7 cellular contexts compared by ENCODE assay signal in the genomic region with DNA sequence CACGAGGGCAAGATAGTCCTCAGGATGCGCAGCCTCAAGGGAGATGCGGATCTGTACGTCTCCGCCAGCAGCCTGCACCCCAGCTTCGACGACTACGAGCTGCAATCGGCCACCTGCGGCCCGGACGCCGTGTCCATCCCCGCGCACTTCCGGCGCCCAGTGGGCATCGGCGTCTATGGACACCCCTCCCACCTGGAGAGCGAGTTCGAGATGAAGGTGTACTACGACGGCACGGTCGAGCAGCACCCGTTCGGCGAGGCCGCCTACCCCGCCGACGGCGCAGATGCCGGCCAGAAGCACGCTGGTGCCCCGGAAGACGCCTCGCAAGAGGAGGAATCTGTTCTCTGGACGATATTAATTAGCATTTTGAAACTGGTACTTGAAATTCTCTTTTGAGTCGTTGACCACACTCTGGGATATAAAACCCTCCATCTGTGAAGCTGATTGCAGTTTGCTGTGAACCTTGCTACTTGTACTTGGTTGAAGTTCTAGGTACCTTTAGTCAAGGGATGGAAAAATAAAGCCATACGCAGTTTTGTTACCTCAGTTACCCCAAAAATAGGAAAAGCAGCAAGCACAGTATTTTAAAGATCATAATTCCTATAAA. TPM values are rescaled to one million over a fixed set of nuclear protein-coding genes. Genes with fewer than 3 reads are reported as not detected.
A peak's percentile ranks its signal among the peaks of the same experiment; 100 is the strongest.
DNase-seq lines count a peak whose midpoint lies in the region; ATAC-seq, FAIRE-seq and TF ChIP-seq lines count a peak whose summit lies in the region.
"Had no signal": no experiment of that assay in that cellular context is flagged by ENCODE, and none has a peak within 500 bp of the region (broad histone marks: within the 10 kb centered on the region; RNA-seq: fewer than 3 reads in every experiment).

No MANE protein-coding gene starts in this region.

- no peak for TF ChIP-seq EP300 in HepG2 (IDR thresholded peaks at IDR 0.05; ENCODE audit: low read depth in 2 of 2, low read length in 2 of 2)
- peak; percentile 24; the same call in 1 of the 2 replicates for TF ChIP-seq EP300 in HepG2 (CRISPR knock-in tag; IDR thresholded peaks at IDR 0.05; ENCODE audit: borderline replicate concordance)

- peaks cover 57% of the 10 kb centered on the region for H3K79me2 ChIP-seq in HepG2 (ENCODE audit: insufficient read depth, low read length)

- no peaks in the 10 kb centered on the region for H3K9me3 ChIP-seq in HepG2 (ENCODE audit: low read length)
- H3K9me3 ChIP-seq in uterus: no peaks in the 10 kb centered on the region

- peak overlapping the region; percentile 88 for H3K27ac Mint-ChIP-seq in activated T-helper 17 cell treated with anti-CD3 and anti-CD28 coated beads, Interleukin-2, amount 50 U/mL, for 72 hours

- POLR2A ChIA-PET in HepG2 (lab: Yijun Ruan, JAX): interaction anchor here (1.2 to 7.6 kb wide), 12 partner anchors 9 to 851 kb away, joined by 3 to 81 read pairs (median 12); a partner anchor contains a TSS

- DNase-seq in DMS 273 (lab: John Stamatoyannopoulos, UW; ENCODE audit: unreplicated experiment) (peak; percentile 71), DMS 273 treated with DMSO at 0.1 percent for 48 hours (lab: John Stamatoyannopoulos, UW) (no peak), HL-60 (ENCODE audit: low read depth in 1 of 2, low spot score in 1 of 2) (peak in 1 of 2 experiments; percentile 24), HepG2 (ENCODE audit: low spot score) (peak; percentile 36), uterus (peak in 1 of 2 donors; percentile 24)

- H3K4me3 ChIP-seq in HL-60 (replicated peaks; ENCODE audit: insufficient read depth, low read length): peak overlapping the region; percentile 94
- H3K4me3 ChIP-seq in HepG2 (replicated peaks in 1 of 3; ENCODE audit: insufficient read depth in 1 of 3, low read depth in 2 of 3, low read length in 3 of 3): peak overlapping the region; percentile 82 to 98 (median 87)
- H3K4me3 ChIP-seq in uterus: peak overlapping the region; percentile 67 to 82

- H2AFZ ChIP-seq in HepG2 (ENCODE audit: low read length): no peak overlapping the region

- intact Hi-C loops in HepG2 (cut with micrococcal nuclease; ENCODE audit: unreplicated experiment) (loop anchor here (1.0 to 10.0 kb wide), 5 partner anchors 18 to 850 kb away; a partner anchor contains a TSS), uterus (cut with DNase I; ENCODE audit: low total_unique reads) (no loop called here)

- no TSS peak for BruUV-seq in HepG2 (replicated peaks; lab: Mats Ljungman, UMichigan)

- no peak for FAIRE-seq in HepG2 (lab: Jason Lieb, UNC)
- FAIRE-seq: A204.1 had no signal

- H3K4me2 ChIP-seq in HepG2 (ENCODE audit: low read depth, low read length): peak overlapping the region; percentile 85

- H3K36me3 ChIP-seq in HepG2 (replicated peaks in 1 of 2; ENCODE audit: control insufficient read depth in 1 of 2, insufficient read depth in 2 of 2, low read length in 2 of 2): peaks cover 1 to 15% of the 10 kb centered on the region in 2 experiments; a peak in 3 of 5 replicates
- no peaks in the 10 kb centered on the region for H3K36me3 ChIP-seq in uterus

- no peaks in the 10 kb centered on the region for H3K9me3 Mint-ChIP-seq in activated T-helper 17 cell treated with anti-CD3 and anti-CD28 coated beads, Interleukin-2, amount 50 U/mL, for 72 hours

- no peak for TF ChIP-seq POLR2A in HepG2 (IDR thresholded peaks at IDR 0.05; ENCODE audit: insufficient read depth in 1 of 2, low read depth in 2 of 2, low read length in 2 of 2)
- no peak for TF ChIP-seq POLR2A in uterus (IDR thresholded peaks at IDR 0.05)

- WGBS in HepG2 (ENCODE audit: low lambda C conversion rate): 2% methylated on average over 20 of the region's 41 CpGs

- no peaks in the 10 kb centered on the region for H3K27me3 Mint-ChIP-seq in activated T-helper 17 cell treated with anti-CD3 and anti-CD28 coated beads, Interleukin-2, amount 50 U/mL, for 72 hours

- H3K4me1 Mint-ChIP-seq in activated T-helper 17 cell treated with anti-CD3 and anti-CD28 coated beads, Interleukin-2, amount 50 U/mL, for 72 hours: peaks cover 16% of the 10 kb centered on the region

- H3K9ac ChIP-seq in HepG2 (ENCODE audit: insufficient read depth, low read depth, low read length): peak overlapping the region; percentile 99

- H3K27me3 ChIP-seq in HL-60 (ENCODE audit: insufficient read depth, poor library complexity, severe bottlenecking) (no peaks in the 10 kb centered on the region), HepG2 (ENCODE audit: control insufficient read depth in 1 of 2, insufficient read depth in 2 of 2, low read length in 2 of 2) (no peaks in the 10 kb centered on the region; a peak in 1 of 5 replicates), uterus (no peaks in the 10 kb centered on the region)

- H3K36me3 Mint-ChIP-seq in activated T-helper 17 cell treated with anti-CD3 and anti-CD28 coated beads, Interleukin-2, amount 50 U/mL, for 72 hours (ENCODE audit: low read depth): peaks cover 54% of the 10 kb centered on the region

- TF ChIP-seq RAD21 in HepG2 (CRISPR knock-in tag; IDR thresholded peaks at IDR 0.05): no peak

- in situ Hi-C loops in HepG2 (cut with HindIII; ENCODE audit: extremely low pct_ligation_motif_present, low pct_unique_long_range_greater_than_20kb): no loop called here

- CTCF ChIA-PET in HepG2 (lab: Yijun Ruan, JAX; ENCODE audit: low intra/inter-chr PET ratio, low total read pairs): no interaction called here

- TF ChIP-seq CTCF in HL-60 (IDR thresholded peaks at IDR 0.05; ENCODE audit: insufficient read depth, low read length): no peak
- TF ChIP-seq CTCF in HepG2 (CRISPR knock-in tag; IDR thresholded peaks at IDR 0.05): 0 out of 2 replicates have a peak, but pooled peaks have one; percentile 23
- no peak for TF ChIP-seq CTCF in uterus (IDR thresholded peaks at IDR 0.05)

- ATAC-seq in activated T-helper 17 cell treated with anti-CD3 and anti-CD28 coated beads, Interleukin-2, amount 50 U/mL, for 72 hours (replicated peaks): peak; percentile 3
- ATAC-seq in HepG2: peak; percentile 57

- H3K4me1 ChIP-seq in HepG2 (ENCODE audit: insufficient read depth, low read length): peaks cover 45% of the 10 kb centered on the region
- peaks cover 0 to 9% of the 10 kb centered on the region in 2 donors for H3K4me1 ChIP-seq in uterus

- H3K27ac ChIP-seq in HL-60 (replicated peaks) (peak overlapping the region; percentile 88), HepG2 (ENCODE audit: extremely low read length, insufficient read depth, low read length) (peak overlapping the region; percentile 93), uterus (peak overlapping the region; percentile 86 to 91)

- peaks cover 24% of the 10 kb centered on the region for H4K20me1 ChIP-seq in HepG2 (ENCODE audit: insufficient read depth, low read length)

- peak overlapping the region; percentile 88 for H3K4me3 Mint-ChIP-seq in activated T-helper 17 cell treated with anti-CD3 and anti-CD28 coated beads, Interleukin-2, amount 50 U/mL, for 72 hours

RNA-seq across cellular contexts. Expression of a gene that starts 0.8 kb away (rescaled TPM):
- total RNA-seq in activated T-helper 17 cell treated with anti-CD3 and anti-CD28 coated beads, Interleukin-2, amount 50 U/mL, for 72 hours: 10 to 100 TPM; 12.0 to 14.6 TPM
- 24.9 and 29.9 TPM in 2 replicates for total RNA-seq in HepG2 (2016; rRNA removed; fragmentation: Illumina TruSeq; extraction: Trizol)
- total RNA-seq in HepG2 (2016; cell fraction: cytosol; rRNA removed; fragmentation: Illumina TruSeq; extraction: Trizol; ENCODE audit: low read depth): 8.5 and 9.9 TPM in 2 replicates
- total RNA-seq in HepG2 (2016; cell fraction: insoluble cytoplasmic fraction; rRNA removed; fragmentation: Illumina TruSeq; extraction: Trizol): 23.9 and 28.1 TPM in 2 replicates
- total RNA-seq in HepG2 (2016; cell fraction: membrane; rRNA removed; fragmentation: Illumina TruSeq; extraction: Trizol): 29.1 and 33.5 TPM in 2 replicates
- total RNA-seq in HepG2 (2016; cell fraction: nucleus; rRNA removed; fragmentation: Illumina TruSeq; extraction: Trizol): 29.1 and 31.2 TPM in 2 replicates
- 21.4 and 21.7 TPM in 2 replicates for polyA plus RNA-seq in HepG2 (2011; rRNA removed)
- polyA plus RNA-seq in HepG2 (2011; cell fraction: cytosol; rRNA removed): 15.0 and 17.3 TPM in 2 replicates
- 8.2 and 9.1 TPM in 2 replicates for polyA plus RNA-seq in HepG2 (2011; cell fraction: nucleus; rRNA removed)
- 31.3 and 32.1 TPM in 2 replicates for polyA plus RNA-seq in HepG2 (2012)
- polyA plus RNA-seq in HepG2 (2016; cell fraction: cytosol; fragmentation: Illumina TruSeq; extraction: Trizol; ENCODE audit: low read depth): 11.4 and 15.3 TPM in 2 replicates
- 31.7 and 32.1 TPM in 2 replicates for polyA plus RNA-seq in HepG2 (2016; cell fraction: insoluble cytoplasmic fraction; fragmentation: Illumina TruSeq; extraction: Trizol; ENCODE audit: low read depth)
- 26.6 and 31.9 TPM in 2 replicates for polyA plus RNA-seq in HepG2 (2016; cell fraction: membrane; fragmentation: Illumina TruSeq; extraction: Trizol; ENCODE audit: low read depth)
- polyA plus RNA-seq in HepG2 (2016; cell fraction: nucleus; fragmentation: Illumina TruSeq; extraction: Trizol; ENCODE audit: insufficient read depth, low read depth): 37.2 and 42.7 TPM in 2 replicates
- 3.5 and 28.2 TPM in 2 replicates for polyA minus RNA-seq in HepG2 (2011; rRNA and poly(A)+ RNA removed; ENCODE audit: low replicate concordance)
- 22.5 and 22.8 TPM in 2 replicates for polyA minus RNA-seq in HepG2 (2011; cell fraction: cytosol; rRNA and poly(A)+ RNA removed)
- 18.4 and 18.8 TPM in 2 replicates for polyA minus RNA-seq in HepG2 (2011; cell fraction: nucleus; rRNA and poly(A)+ RNA removed)
- 10 to 100 TPM; 16.7 to 35.3 (median 29.2) TPM for total RNA-seq in uterus

RNA-seq across cellular contexts. Expression of a gene that starts 0.9 kb away (rescaled TPM):
- 10 to 100 TPM; 38.3 to 39.9 TPM for total RNA-seq in activated T-helper 17 cell treated with anti-CD3 and anti-CD28 coated beads, Interleukin-2, amount 50 U/mL, for 72 hours
- total RNA-seq in HepG2 (2016; rRNA removed; fragmentation: Illumina TruSeq; extraction: Trizol) (10.0 and 34.1 TPM in 2 replicates), uterus (10 to 100 TPM; 41.8 to 69.7 (median 59.7) TPM)
- 45.3 and 45.5 TPM in 2 replicates for total RNA-seq in HepG2 (2016; cell fraction: cytosol; rRNA removed; fragmentation: Illumina TruSeq; extraction: Trizol; ENCODE audit: low read depth)
- 9.2 and 32.8 TPM in 2 replicates for total RNA-seq in HepG2 (2016; cell fraction: insoluble cytoplasmic fraction; rRNA removed; fragmentation: Illumina TruSeq; extraction: Trizol)
- 22.5 and 24.3 TPM in 2 replicates for total RNA-seq in HepG2 (2016; cell fraction: membrane; rRNA removed; fragmentation: Illumina TruSeq; extraction: Trizol)
- total RNA-seq in HepG2 (2016; cell fraction: nucleus; rRNA removed; fragmentation: Illumina TruSeq; extraction: Trizol): 87.3 and 93.1 TPM in 2 replicates
- polyA plus RNA-seq in HepG2 (2011; rRNA removed): 80.3 and 95.6 TPM in 2 replicates
- polyA plus RNA-seq in HepG2 (2011; cell fraction: cytosol; rRNA removed): 17.7 and 20.8 TPM in 2 replicates
- polyA plus RNA-seq in HepG2 (2011; cell fraction: nucleus; rRNA removed): 789 and 902 TPM in 2 replicates
- polyA plus RNA-seq in HepG2 (2012): 44.5 and 48.4 TPM in 2 replicates
- 0.87 and 1.0 TPM in 2 replicates for polyA plus RNA-seq in HepG2 (2016; cell fraction: cytosol; fragmentation: Illumina TruSeq; extraction: Trizol; ENCODE audit: low read depth)
- polyA plus RNA-seq in HepG2 (2016; cell fraction: insoluble cytoplasmic fraction; fragmentation: Illumina TruSeq; extraction: Trizol; ENCODE audit: low read depth): 5.7 and 6.2 TPM in 2 replicates
- polyA plus RNA-seq in HepG2 (2016; cell fraction: membrane; fragmentation: Illumina TruSeq; extraction: Trizol; ENCODE audit: low read depth): 2.3 TPM in 2 replicates
- 145 and 151 TPM in 2 replicates for polyA plus RNA-seq in HepG2 (2016; cell fraction: nucleus; fragmentation: Illumina TruSeq; extraction: Trizol; ENCODE audit: insufficient read depth, low read depth)
- 26.5 and 83.9 TPM in 2 replicates for polyA minus RNA-seq in HepG2 (2011; rRNA and poly(A)+ RNA removed; ENCODE audit: low replicate concordance)
- polyA minus RNA-seq in HepG2 (2011; cell fraction: cytosol; rRNA and poly(A)+ RNA removed): 13.1 and 17.6 TPM in 2 replicates
- 330 and 337 TPM in 2 replicates for polyA minus RNA-seq in HepG2 (2011; cell fraction: nucleus; rRNA and poly(A)+ RNA removed)

RNA-seq across cellular contexts. Expression of a gene that starts 21.6 kb away (rescaled TPM):
- total RNA-seq in activated T-helper 17 cell treated with anti-CD3 and anti-CD28 coated beads, Interleukin-2, amount 50 U/mL, for 72 hours: 10 to 100 TPM; 68.4 to 84.5 TPM
- total RNA-seq in HepG2 (2016; rRNA removed; fragmentation: Illumina TruSeq; extraction: Trizol) (42.1 and 58.5 TPM in 2 replicates), uterus (100 to 1,000 TPM in 1 of 4 donors, 10 to 100 TPM in 3; 36.2 to 121 (median 67.5) TPM)
- 38.4 and 41.0 TPM in 2 replicates for total RNA-seq in HepG2 (2016; cell fraction: cytosol; rRNA removed; fragmentation: Illumina TruSeq; extraction: Trizol; ENCODE audit: low read depth)
- 39.7 and 57.3 TPM in 2 replicates for total RNA-seq in HepG2 (2016; cell fraction: insoluble cytoplasmic fraction; rRNA removed; fragmentation: Illumina TruSeq; extraction: Trizol)
- total RNA-seq in HepG2 (2016; cell fraction: membrane; rRNA removed; fragmentation: Illumina TruSeq; extraction: Trizol): 63.2 and 66.3 TPM in 2 replicates
- total RNA-seq in HepG2 (2016; cell fraction: nucleus; rRNA removed; fragmentation: Illumina TruSeq; extraction: Trizol): 70.6 and 78.5 TPM in 2 replicates
- 84.1 and 88.0 TPM in 2 replicates for polyA plus RNA-seq in HepG2 (2011; rRNA removed)
- 28.9 and 50.3 TPM in 2 replicates for polyA plus RNA-seq in HepG2 (2011; cell fraction: cytosol; rRNA removed)
- 115 and 149 TPM in 2 replicates for polyA plus RNA-seq in HepG2 (2011; cell fraction: nucleus; rRNA removed)
- 126 and 147 TPM in 2 replicates for polyA plus RNA-seq in HepG2 (2012)
- polyA plus RNA-seq in HepG2 (2016; cell fraction: cytosol; fragmentation: Illumina TruSeq; extraction: Trizol; ENCODE audit: low read depth): 27.2 and 31.3 TPM in 2 replicates
- polyA plus RNA-seq in HepG2 (2016; cell fraction: insoluble cytoplasmic fraction; fragmentation: Illumina TruSeq; extraction: Trizol; ENCODE audit: low read depth): 105 and 115 TPM in 2 replicates
- polyA plus RNA-seq in HepG2 (2016; cell fraction: membrane; fragmentation: Illumina TruSeq; extraction: Trizol; ENCODE audit: low read depth): 54.1 and 57.5 TPM in 2 replicates
- polyA plus RNA-seq in HepG2 (2016; cell fraction: nucleus; fragmentation: Illumina TruSeq; extraction: Trizol; ENCODE audit: insufficient read depth, low read depth): 176 and 187 TPM in 2 replicates
- polyA minus RNA-seq in HepG2 (2011; rRNA and poly(A)+ RNA removed; ENCODE audit: low replicate concordance): 13.6 and 19.1 TPM in 2 replicates
- 38.1 and 47.9 TPM in 2 replicates for polyA minus RNA-seq in HepG2 (2011; cell fraction: cytosol; rRNA and poly(A)+ RNA removed)
- polyA minus RNA-seq in HepG2 (2011; cell fraction: nucleus; rRNA and poly(A)+ RNA removed): 131 and 155 TPM in 2 replicates

RNA-seq across cellular contexts. Expression of a gene that starts 48.6 kb away (rescaled TPM):
- 1 to 10 TPM; 1.6 to 3.1 TPM for total RNA-seq in activated T-helper 17 cell treated with anti-CD3 and anti-CD28 coated beads, Interleukin-2, amount 50 U/mL, for 72 hours
- total RNA-seq in HepG2 (2016; rRNA removed; fragmentation: Illumina TruSeq; extraction: Trizol): 3.1 and 4.3 TPM in 2 replicates
- 1.7 and 1.9 TPM in 2 replicates for total RNA-seq in HepG2 (2016; cell fraction: cytosol; rRNA removed; fragmentation: Illumina TruSeq; extraction: Trizol; ENCODE audit: low read depth)
- total RNA-seq in HepG2 (2016; cell fraction: insoluble cytoplasmic fraction; rRNA removed; fragmentation: Illumina TruSeq; extraction: Trizol): 3.0 and 4.1 TPM in 2 replicates
- 4.9 and 5.8 TPM in 2 replicates for total RNA-seq in HepG2 (2016; cell fraction: membrane; rRNA removed; fragmentation: Illumina TruSeq; extraction: Trizol)
- total RNA-seq in HepG2 (2016; cell fraction: nucleus; rRNA removed; fragmentation: Illumina TruSeq; extraction: Trizol): 6.6 and 7.6 TPM in 2 replicates
- 1.7 and 2.1 TPM in 2 replicates for polyA plus RNA-seq in HepG2 (2011; rRNA removed)
- 1.1 TPM in 2 replicates for polyA plus RNA-seq in HepG2 (2011; cell fraction: cytosol; rRNA removed)
- 2.6 and 3.0 TPM in 2 replicates for polyA plus RNA-seq in HepG2 (2011; cell fraction: nucleus; rRNA removed)
- 6.2 and 8.3 TPM in 2 replicates for polyA plus RNA-seq in HepG2 (2012)
- 1.8 and 2.2 TPM in 2 replicates for polyA plus RNA-seq in HepG2 (2016; cell fraction: cytosol; fragmentation: Illumina TruSeq; extraction: Trizol; ENCODE audit: low read depth)
- 3.8 and 4.0 TPM in 2 replicates for polyA plus RNA-seq in HepG2 (2016; cell fraction: insoluble cytoplasmic fraction; fragmentation: Illumina TruSeq; extraction: Trizol; ENCODE audit: low read depth)
- 5.3 and 5.7 TPM in 2 replicates for polyA plus RNA-seq in HepG2 (2016; cell fraction: membrane; fragmentation: Illumina TruSeq; extraction: Trizol; ENCODE audit: low read depth)
- 10.1 and 11.1 TPM in 2 replicates for polyA plus RNA-seq in HepG2 (2016; cell fraction: nucleus; fragmentation: Illumina TruSeq; extraction: Trizol; ENCODE audit: insufficient read depth, low read depth)
- polyA minus RNA-seq in HepG2 (2011; rRNA and poly(A)+ RNA removed; ENCODE audit: low replicate concordance): 0.30 and 0.36 TPM in 2 replicates
- 0.30 and 1.1 TPM in 2 replicates for polyA minus RNA-seq in HepG2 (2011; cell fraction: cytosol; rRNA and poly(A)+ RNA removed)
- 5.0 and 5.8 TPM in 2 replicates for polyA minus RNA-seq in HepG2 (2011; cell fraction: nucleus; rRNA and poly(A)+ RNA removed)
- total RNA-seq in uterus: 1 to 10 TPM in 2 of 4 donors, under 1 TPM in 1, not detected in 1; 0.26 to 3.0 (median 2.7) TPM

RNA-seq across cellular contexts. Expression of a gene that starts 48.7 kb away (rescaled TPM):
- 10 to 100 TPM; 25.5 to 28.3 TPM for total RNA-seq in activated T-helper 17 cell treated with anti-CD3 and anti-CD28 coated beads, Interleukin-2, amount 50 U/mL, for 72 hours
- total RNA-seq in HepG2 (2016; rRNA removed; fragmentation: Illumina TruSeq; extraction: Trizol) (8.4 and 10.7 TPM in 2 replicates), uterus (10 to 100 TPM; 13.5 to 37.1 (median 28.6) TPM)
- total RNA-seq in HepG2 (2016; cell fraction: cytosol; rRNA removed; fragmentation: Illumina TruSeq; extraction: Trizol; ENCODE audit: low read depth): 5.5 and 7.1 TPM in 2 replicates
- total RNA-seq in HepG2 (2016; cell fraction: insoluble cytoplasmic fraction; rRNA removed; fragmentation: Illumina TruSeq; extraction: Trizol): 7.1 and 13.2 TPM in 2 replicates
- total RNA-seq in HepG2 (2016; cell fraction: membrane; rRNA removed; fragmentation: Illumina TruSeq; extraction: Trizol): 7.3 and 7.5 TPM in 2 replicates
- total RNA-seq in HepG2 (2016; cell fraction: nucleus; rRNA removed; fragmentation: Illumina TruSeq; extraction: Trizol): 16.6 and 17.0 TPM in 2 replicates
- polyA plus RNA-seq in HepG2 (2011; rRNA removed): 8.8 and 11.6 TPM in 2 replicates
- polyA plus RNA-seq in HepG2 (2011; cell fraction: cytosol; rRNA removed): 6.1 and 7.4 TPM in 2 replicates
- polyA plus RNA-seq in HepG2 (2011; cell fraction: nucleus; rRNA removed): 35.0 and 45.3 TPM in 2 replicates
- 7.7 and 8.9 TPM in 2 replicates for polyA plus RNA-seq in HepG2 (2012)
- polyA plus RNA-seq in HepG2 (2016; cell fraction: cytosol; fragmentation: Illumina TruSeq; extraction: Trizol; ENCODE audit: low read depth): 1.9 and 2.2 TPM in 2 replicates
- 4.8 and 5.9 TPM in 2 replicates for polyA plus RNA-seq in HepG2 (2016; cell fraction: insoluble cytoplasmic fraction; fragmentation: Illumina TruSeq; extraction: Trizol; ENCODE audit: low read depth)
- 2.4 and 3.3 TPM in 2 replicates for polyA plus RNA-seq in HepG2 (2016; cell fraction: membrane; fragmentation: Illumina TruSeq; extraction: Trizol; ENCODE audit: low read depth)
- polyA plus RNA-seq in HepG2 (2016; cell fraction: nucleus; fragmentation: Illumina TruSeq; extraction: Trizol; ENCODE audit: insufficient read depth, low read depth): 28.4 and 29.0 TPM in 2 replicates
- 6.3 TPM in 2 replicates for polyA minus RNA-seq in HepG2 (2011; rRNA and poly(A)+ RNA removed; ENCODE audit: low replicate concordance)
- polyA minus RNA-seq in HepG2 (2011; cell fraction: cytosol; rRNA and poly(A)+ RNA removed): 2.4 and 4.4 TPM in 2 replicates
- polyA minus RNA-seq in HepG2 (2011; cell fraction: nucleus; rRNA and poly(A)+ RNA removed): 10.9 and 14.3 TPM in 2 replicates
